In genomic region chr11:75821202-75821601, GRCh38 we compare ENCODE assay signal across 18 cellular contexts. TPM values are rescaled to one million over a fixed set of nuclear protein-coding genes. Genes with fewer than 3 reads are reported as not detected.
DNase-seq lines count a peak whose midpoint lies in the region; ATAC-seq, FAIRE-seq and TF ChIP-seq lines count a peak whose summit lies in the region.
"Had no signal": no experiment of that assay in that cellular context is flagged by ENCODE, and none has a peak within 500 bp of the region (broad histone marks: within the 10 kb centered on the region; RNA-seq: fewer than 3 reads in every experiment).

No MANE protein-coding gene starts in this region.

- DNase-seq in HepG2 (ENCODE audit: low spot score) (no peak), right lobe of liver (no peak), WTC11 (ENCODE audit: low spot score) (no peak), mesothelial cell of epicardium (ENCODE audit: low spot score in 2 of 2, unreplicated experiment in 2 of 2) (no peak), NCI-H1930 (lab: John Stamatoyannopoulos, UW) (no peak), cerebellar cortex (ENCODE audit: low spot score) (no peak)
- DNase-seq: CD4-positive, alpha-beta memory T cell; DMS153; H7; KBM-7; NCI-H1417 treated with DMSO at 0.1 percent for 48 hours; NCI-H187 treated with DMSO at 0.1 percent for 48 hours; NCI-H345; NCI-H524 treated with DMSO at 0.1 percent for 48 hours; SJCRH30 had no signal

- H2AFZ ChIP-seq in HepG2 (ENCODE audit: low read length): no peak overlapping the region

- no peak for TF ChIP-seq CTCF in HepG2 (CRISPR knock-in tag; IDR thresholded peaks at IDR 0.05)
- no peak for TF ChIP-seq CTCF in right lobe of liver (IDR thresholded peaks at IDR 0.05)
- no peak for TF ChIP-seq CTCF in WTC11 (IDR thresholded peaks at IDR 0.05)
- no peak for TF ChIP-seq CTCF in mesothelial cell of epicardium (IDR thresholded peaks at IDR 0.05; ENCODE audit: unreplicated experiment)

- H3K9me3 Mint-ChIP-seq in WTC11: no peaks in the 10 kb centered on the region
- H3K9me3 Mint-ChIP-seq in mesothelial cell of epicardium: no peaks in the 10 kb centered on the region
- H3K9me3 Mint-ChIP-seq: CD4-positive, alpha-beta memory T cell; HFFc6 had no signal

- no TSS peak for BruUV-seq in HepG2 (replicated peaks; lab: Mats Ljungman, UMichigan)

- ATAC-seq in HepG2 (no peak), right lobe of liver (no peak), WTC11 (no peak), GM18873 (IDR thresholded peaks at IDR 0.05; ENCODE audit: low FRiP score, unreplicated experiment) (no peak)

- H3K27ac ChIP-seq in HepG2 (ENCODE audit: extremely low read length, insufficient read depth, low read length): no peak overlapping the region
- no peak overlapping the region for H3K27ac ChIP-seq in right lobe of liver
- H3K27ac ChIP-seq: SJCRH30 had no signal

- H3K4me1 Mint-ChIP-seq in WTC11 (no peaks in the 10 kb centered on the region), mesothelial cell of epicardium (peaks cover 15% of the 10 kb centered on the region)

- WGBS in HepG2 (ENCODE audit: low lambda C conversion rate): 97% methylated on average over 5 of the region's 5 CpGs
- 90% methylated on average over 2 of the region's 5 CpGs for whole genome bisulfite sequencing in right lobe of liver (ENCODE audit: insufficient coverage, low coverage, low lambda C conversion rate, missing lambda C conversion rate)

- H3K36me3 Mint-ChIP-seq in WTC11 (no peaks in the 10 kb centered on the region), mesothelial cell of epicardium (peaks cover 11% of the 10 kb centered on the region)

- no peaks in the 10 kb centered on the region for H3K36me3 ChIP-seq in HepG2 (replicated peaks in 1 of 2; ENCODE audit: control insufficient read depth in 1 of 2, insufficient read depth in 2 of 2, low read length in 2 of 2)
- H3K36me3 ChIP-seq in right lobe of liver: no peaks in the 10 kb centered on the region
- H3K36me3 ChIP-seq: SJCRH30 had no signal

- no peaks in the 10 kb centered on the region for H3K27me3 ChIP-seq in HepG2 (ENCODE audit: control insufficient read depth in 1 of 2, insufficient read depth in 2 of 2, low read length in 2 of 2)
- H3K27me3 ChIP-seq in right lobe of liver: no peaks in the 10 kb centered on the region
- H3K27me3 ChIP-seq: SJCRH30 had no signal

- no peaks in the 10 kb centered on the region for H4K20me1 ChIP-seq in HepG2 (ENCODE audit: insufficient read depth, low read length)

- H3K27ac Mint-ChIP-seq in WTC11 (no peak overlapping the region), mesothelial cell of epicardium (peak overlapping the region; percentile 54)

- H3K9me3 ChIP-seq in HepG2 (ENCODE audit: low read length): no peaks in the 10 kb centered on the region
- H3K9me3 ChIP-seq in right lobe of liver: no peaks in the 10 kb centered on the region
- H3K9me3 ChIP-seq: SJCRH30 had no signal

- in situ Hi-C loops in HepG2 (cut with HindIII; ENCODE audit: extremely low pct_ligation_motif_present, low pct_unique_long_range_greater_than_20kb): no loop called here

- CTCF ChIA-PET in HepG2 (lab: Yijun Ruan, JAX; ENCODE audit: low intra/inter-chr PET ratio, low total read pairs) (no interaction called here), WTC11 (lab: Charles Lee) (interaction anchor here (1.1 kb wide), 1 partner anchor 115 kb away, joined by 3 read pairs; no protein-coding TSS in a partner anchor)

- no peak overlapping the region for H3K4me3 ChIP-seq in HepG2 (replicated peaks in 1 of 3; ENCODE audit: insufficient read depth in 1 of 3, low read depth in 2 of 3, low read length in 3 of 3)
- no peak overlapping the region for H3K4me3 ChIP-seq in right lobe of liver
- H3K4me3 ChIP-seq: SJCRH30 had no signal

- FAIRE-seq in HepG2 (lab: Jason Lieb, UNC): no peak
- FAIRE-seq: GM12891 had no signal

- POLR2A ChIA-PET in HepG2 (lab: Yijun Ruan, JAX): no interaction called here
- POLR2A ChIA-PET in WTC11 (lab: Charles Lee): no interaction called here

- no peak overlapping the region for H3K4me2 ChIP-seq in HepG2 (ENCODE audit: low read depth, low read length)

- H3K4me3 Mint-ChIP-seq in WTC11: no peak overlapping the region
- H3K4me3 Mint-ChIP-seq in mesothelial cell of epicardium: no peak overlapping the region
- H3K4me3 Mint-ChIP-seq: HFFc6 had no signal

- intact Hi-C loops in HepG2 (cut with micrococcal nuclease; ENCODE audit: unreplicated experiment): no loop called here
- intact Hi-C loops in right lobe of liver (cut with DNase I): no loop called here

- H3K4me1 ChIP-seq in HepG2 (ENCODE audit: insufficient read depth, low read length): peaks cover 75% of the 10 kb centered on the region
- peaks cover 0 to 23% (median 1%) of the 10 kb centered on the region in 4 donors for H3K4me1 ChIP-seq in right lobe of liver
- H3K4me1 ChIP-seq: SJCRH30 had no signal

- no peak for TF ChIP-seq RAD21 in HepG2 (CRISPR knock-in tag; IDR thresholded peaks at IDR 0.05)

- H3K27me3 Mint-ChIP-seq in WTC11 (ENCODE audit: low read depth) (no peaks in the 10 kb centered on the region), mesothelial cell of epicardium (ENCODE audit: low read depth) (no peaks in the 10 kb centered on the region)
- H3K27me3 Mint-ChIP-seq: CD4-positive, alpha-beta memory T cell had no signal

- H3K79me2 ChIP-seq in HepG2 (ENCODE audit: insufficient read depth, low read length): peaks cover 62% of the 10 kb centered on the region

- H3K9ac ChIP-seq in HepG2 (ENCODE audit: insufficient read depth, low read depth, low read length): no peak overlapping the region

- TF ChIP-seq POLR2A in HepG2 (IDR thresholded peaks at IDR 0.05; ENCODE audit: insufficient read depth in 1 of 2, low read depth in 2 of 2, low read length in 2 of 2) (no peak), right lobe of liver (IDR thresholded peaks at IDR 0.05) (no peak)

- TF ChIP-seq EP300 in HepG2 (IDR thresholded peaks at IDR 0.05; ENCODE audit: low read depth in 2 of 2, low read length in 2 of 2): no peak
- TF ChIP-seq EP300 in HepG2 (CRISPR knock-in tag; IDR thresholded peaks at IDR 0.05; ENCODE audit: borderline replicate concordance): no peak

TF ChIP-seq in HepG2, 621 proteins besides CTCF, POLR2A, EP300 and RAD21 (continues in another document):
- peak; percentile 82 for TF ChIP-seq ZNF121 (CRISPR knock-in tag; IDR thresholded peaks at IDR 0.05)

RNA-seq across cellular contexts. Expression of gene UVRAG, which starts 6.2 kb away (rescaled TPM):
- total RNA-seq in HepG2 (2016; rRNA removed; fragmentation: Illumina TruSeq; extraction: Trizol): 17.2 and 17.3 TPM in 2 replicates
- 6.1 and 9.8 TPM in 2 replicates for total RNA-seq in HepG2 (2016; cell fraction: cytosol; rRNA removed; fragmentation: Illumina TruSeq; extraction: Trizol; ENCODE audit: low read depth)
- 15.0 and 18.0 TPM in 2 replicates for total RNA-seq in HepG2 (2016; cell fraction: insoluble cytoplasmic fraction; rRNA removed; fragmentation: Illumina TruSeq; extraction: Trizol)
- 11.6 and 11.7 TPM in 2 replicates for total RNA-seq in HepG2 (2016; cell fraction: membrane; rRNA removed; fragmentation: Illumina TruSeq; extraction: Trizol)
- 43.2 and 46.0 TPM in 2 replicates for total RNA-seq in HepG2 (2016; cell fraction: nucleus; rRNA removed; fragmentation: Illumina TruSeq; extraction: Trizol)
- polyA plus RNA-seq in HepG2 (2011; rRNA removed): 8.9 and 9.7 TPM in 2 replicates
- 5.6 and 7.4 TPM in 2 replicates for polyA plus RNA-seq in HepG2 (2011; cell fraction: cytosol; rRNA removed)
- 8.4 TPM in 2 replicates for polyA plus RNA-seq in HepG2 (2011; cell fraction: nucleus; rRNA removed)
- polyA plus RNA-seq in HepG2 (2012): 8.4 and 11.9 TPM in 2 replicates
- 1.5 and 1.6 TPM in 2 replicates for polyA plus RNA-seq in HepG2 (2016; cell fraction: cytosol; fragmentation: Illumina TruSeq; extraction: Trizol; ENCODE audit: low read depth)
- polyA plus RNA-seq in HepG2 (2016; cell fraction: insoluble cytoplasmic fraction; fragmentation: Illumina TruSeq; extraction: Trizol; ENCODE audit: low read depth): 10.9 and 14.5 TPM in 2 replicates
- polyA plus RNA-seq in HepG2 (2016; cell fraction: membrane; fragmentation: Illumina TruSeq; extraction: Trizol; ENCODE audit: low read depth): 5.0 and 5.5 TPM in 2 replicates
- 20.6 and 22.8 TPM in 2 replicates for polyA plus RNA-seq in HepG2 (2016; cell fraction: nucleus; fragmentation: Illumina TruSeq; extraction: Trizol; ENCODE audit: insufficient read depth, low read depth)
- 10.9 and 19.7 TPM in 2 replicates for polyA minus RNA-seq in HepG2 (2011; rRNA and poly(A)+ RNA removed; ENCODE audit: low replicate concordance)
- 5.9 and 6.2 TPM in 2 replicates for polyA minus RNA-seq in HepG2 (2011; cell fraction: cytosol; rRNA and poly(A)+ RNA removed)
- polyA minus RNA-seq in HepG2 (2011; cell fraction: nucleus; rRNA and poly(A)+ RNA removed): 77.1 and 79.4 TPM in 2 replicates
- total RNA-seq in right lobe of liver: 10 to 100 TPM in 3 of 6 experiments, 1 to 10 TPM in 3; 8.8 to 12.6 (median 10.3) TPM
- 10.9 to 14.5 TPM (median 12.3 TPM) in 3 replicates for total RNA-seq in WTC11 (2021)
- 27.3 to 27.6 TPM (median 27.4 TPM) in 3 replicates for total RNA-seq in mesothelial cell of epicardium

RNA-seq across cellular contexts. Expression of gene DGAT2, which starts 52.6 kb away (rescaled TPM):
- total RNA-seq in HepG2 (2016; rRNA removed; fragmentation: Illumina TruSeq; extraction: Trizol): 39.4 and 65.6 TPM in 2 replicates
- 13.6 and 17.8 TPM in 2 replicates for total RNA-seq in HepG2 (2016; cell fraction: cytosol; rRNA removed; fragmentation: Illumina TruSeq; extraction: Trizol; ENCODE audit: low read depth)
- total RNA-seq in HepG2 (2016; cell fraction: insoluble cytoplasmic fraction; rRNA removed; fragmentation: Illumina TruSeq; extraction: Trizol): 37.7 and 67.0 TPM in 2 replicates
- 33.7 and 43.0 TPM in 2 replicates for total RNA-seq in HepG2 (2016; cell fraction: membrane; rRNA removed; fragmentation: Illumina TruSeq; extraction: Trizol)
- total RNA-seq in HepG2 (2016; cell fraction: nucleus; rRNA removed; fragmentation: Illumina TruSeq; extraction: Trizol): 51.0 and 57.6 TPM in 2 replicates
- polyA plus RNA-seq in HepG2 (2011; rRNA removed): 39.0 and 47.6 TPM in 2 replicates
- polyA plus RNA-seq in HepG2 (2011; cell fraction: cytosol; rRNA removed): 38.9 and 41.0 TPM in 2 replicates
- polyA plus RNA-seq in HepG2 (2011; cell fraction: nucleus; rRNA removed): 13.1 and 13.7 TPM in 2 replicates
- polyA plus RNA-seq in HepG2 (2012): 15.7 and 19.7 TPM in 2 replicates
- 13.9 and 19.4 TPM in 2 replicates for polyA plus RNA-seq in HepG2 (2016; cell fraction: cytosol; fragmentation: Illumina TruSeq; extraction: Trizol; ENCODE audit: low read depth)
- 39.1 and 40.5 TPM in 2 replicates for polyA plus RNA-seq in HepG2 (2016; cell fraction: insoluble cytoplasmic fraction; fragmentation: Illumina TruSeq; extraction: Trizol; ENCODE audit: low read depth)
- 26.5 and 38.6 TPM in 2 replicates for polyA plus RNA-seq in HepG2 (2016; cell fraction: membrane; fragmentation: Illumina TruSeq; extraction: Trizol; ENCODE audit: low read depth)
- polyA plus RNA-seq in HepG2 (2016; cell fraction: nucleus; fragmentation: Illumina TruSeq; extraction: Trizol; ENCODE audit: insufficient read depth, low read depth): 85.2 and 85.5 TPM in 2 replicates
- polyA minus RNA-seq in HepG2 (2011; rRNA and poly(A)+ RNA removed; ENCODE audit: low replicate concordance): 9.8 and 63.2 TPM in 2 replicates
- polyA minus RNA-seq in HepG2 (2011; cell fraction: cytosol; rRNA and poly(A)+ RNA removed): 11.2 and 11.5 TPM in 2 replicates
- 9.3 and 9.8 TPM in 2 replicates for polyA minus RNA-seq in HepG2 (2011; cell fraction: nucleus; rRNA and poly(A)+ RNA removed)
- total RNA-seq in right lobe of liver: 100 to 1,000 TPM in 5 of 6 experiments, 10 to 100 TPM in 1; 33.1 to 166 (median 124) TPM
- total RNA-seq in WTC11 (2021): 1.6 to 3.3 TPM (median 2.8 TPM) in 3 replicates
- 1.3 TPM in 3 replicates for total RNA-seq in mesothelial cell of epicardium

Comparison
In these comparisons a context has a peak if more than half of its experiments do, and no peak if none do; other contexts are left out.
1. Of the 50 proteins assayed by ChIP-seq in both HepG2 and WTC11: peak only in HepG2: none; only in WTC11: none; in both: ZNF121; in neither: 49.